ENCODE assay signal across 25 cellular contexts in the genomic region with DNA sequence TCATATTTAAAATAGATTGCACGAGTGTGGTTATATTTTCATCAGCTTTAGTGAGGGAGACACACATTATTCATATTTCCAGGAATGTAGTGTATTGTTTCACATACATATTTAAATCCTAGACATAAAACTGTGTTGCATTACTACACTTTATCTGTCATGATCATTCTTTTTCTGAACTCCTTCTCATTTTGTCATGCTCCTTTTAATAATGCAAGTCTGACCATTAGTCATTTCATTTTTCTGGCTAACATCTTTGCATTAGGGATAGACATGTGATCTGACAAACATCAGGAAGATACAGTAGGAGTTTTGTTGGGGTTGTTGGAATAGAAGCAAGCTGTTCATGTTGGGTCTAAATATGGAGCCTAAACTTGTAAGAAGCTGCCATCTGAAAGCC.
"Had no signal": no experiment of that assay in that cellular context is flagged by ENCODE, and none has a peak within 500 bp of the region (broad histone marks: within the 10 kb centered on the region; RNA-seq: fewer than 3 reads in every experiment).

No MANE protein-coding gene starts in this region.

- H3K4me3 ChIP-seq: adrenal gland, body of pancreas, breast epithelium, MG63, SJCRH30 had no signal

- H3K4me1 ChIP-seq: adrenal gland, body of pancreas, breast epithelium, SJCRH30 had no signal

- H3K9ac ChIP-seq: SK-N-SH had no signal

- H3K9me3 ChIP-seq: adrenal gland, body of pancreas, breast epithelium, MG63, SJCRH30, SK-N-SH had no signal

- DNase-seq: activated CD4-positive, alpha-beta T cell treated with anti-CD3 and anti-CD28 coated beads, Interleukin-2, amount 10 ng/mL, durations not matched to agents 24 days and 14 days; activated CD4-positive, alpha-beta T cell treated with anti-CD3 and anti-CD28 coated beads, Interleukin-2, amount 50 U/mL, for 4 hours; activated CD8-positive, alpha-beta T cell treated with anti-CD3 and anti-CD28 coated beads for 36 hours; activated gamma-delta T cell; activated naive CD4-positive, alpha-beta T cell treated with Interleukin-2 at 50 U/mL for 16 hours; activated naive CD8-positive, alpha-beta T cell treated with anti-CD3 and anti-CD28 coated beads, Interleukin-2, amount 10 ng/mL, durations not matched to agents 7 days and 5 days; activated T-cell treated with anti-CD3 and anti-CD28 coated beads, Interleukin-2, amount 50 U/mL, for 24 hours; adrenal gland; body of pancreas; caudate nucleus; Kasumi-1; KG1; MG63; NCI-H1048; NCI-H1105 treated with DMSO at 0.1 percent for 48 hours; NCI-H1436; NCI-H1694; NCI-H1930; NCI-H510A; NCI-H526; NCI-H748 treated with DMSO at 0.1 percent for 48 hours; SHP77; SJCRH30; SK-N-SH had no signal

- H3K27ac ChIP-seq: adrenal gland, body of pancreas, breast epithelium, SJCRH30 had no signal

- ATAC-seq: activated CD8-positive, alpha-beta T cell treated with anti-CD3 and anti-CD28 coated beads for 36 hours; body of pancreas had no signal

- H3K27me3 ChIP-seq: adrenal gland, body of pancreas, breast epithelium, MG63, SJCRH30 had no signal

- H3K36me3 ChIP-seq: adrenal gland, MG63, SJCRH30 had no signal
